36 cellular contexts compared by ENCODE assay signal in genomic region chr9:123211081-123211480, GRCh38.
"Had no signal": no experiment of that assay in that cellular context is flagged by ENCODE, and none has a peak within 500 bp of the region (broad histone marks: within the 10 kb centered on the region; RNA-seq: fewer than 3 reads in every experiment).

No MANE protein-coding gene starts in this region.

- DNase-seq: activated B cell treated with CpG ODN at 0.5 μM for 24 hours; activated CD4-positive, alpha-beta memory T cell treated with anti-CD3 and anti-CD28 coated beads for 36 hours; activated CD4-positive, alpha-beta T cell treated with anti-CD3 and anti-CD28 coated beads for 4 hours; activated CD4-positive, alpha-beta T cell treated with anti-CD3 and anti-CD28 coated beads, Interleukin-2, amount 10 ng/mL, durations not matched to agents 24 days and 14 days; activated CD4-positive, alpha-beta T cell treated with anti-CD3 and anti-CD28 coated beads, Interleukin-2, amount 50 U/mL, for 1 hour; activated CD4-positive, alpha-beta T cell treated with anti-CD3 and anti-CD28 coated beads, Interleukin-2, amount 50 U/mL, for 4 hours; activated CD4-positive, CD25-positive, alpha-beta regulatory T cell treated with anti-CD3 and anti-CD28 coated beads, Interleukin-2, amount 50 U/mL, for 72 hours; activated CD8-positive, alpha-beta memory T cell treated with anti-CD3 and anti-CD28 coated beads, Interleukin-2, amount 50 U/mL, for 4 hours; activated CD8-positive, alpha-beta T cell treated with anti-CD3 and anti-CD28 coated beads for 36 hours; activated effector memory CD4-positive, alpha-beta T cell treated with anti-CD3 and anti-CD28 coated beads, Interleukin-2, amount 50 U/mL, for 16 hours; activated gamma-delta T cell treated with Interleukin-2 at 50 U/mL for 16 hours; activated naive CD4-positive, alpha-beta T cell; activated naive CD4-positive, alpha-beta T cell treated with anti-CD3 and anti-CD28 coated beads for 36 hours; activated naive CD4-positive, alpha-beta T cell treated with anti-CD3 and anti-CD28 coated beads, Interleukin-2, amount 50 U/mL, for 16 hours; activated naive CD8-positive, alpha-beta T cell treated with anti-CD3 and anti-CD28 coated beads for 36 hours; activated T-cell treated with anti-CD3 and anti-CD28 coated beads for 4 hours; activated T-cell treated with anti-CD3 and anti-CD28 coated beads, Interleukin-2, amount 50 U/mL, for 1 hour; activated T-cell treated with anti-CD3 and anti-CD28 coated beads, Interleukin-2, amount 50 U/mL, for 4 hours; activated T-cell treated with anti-CD3 and anti-CD28 coated beads, Interleukin-2, amount 50 U/mL, for 72 hours; adrenal gland; amniotic stem cell; aorta; body of pancreas; brain microvascular endothelial cell; central memory CD4-positive, alpha-beta T cell; T-helper 2 cell; T-helper 9 cell had no signal

- H3K36me3 ChIP-seq: adrenal gland, brain microvascular endothelial cell, breast epithelium had no signal

- H3K4me3 ChIP-seq: adrenal gland, body of pancreas, breast epithelium had no signal

- ATAC-seq: activated CD8-positive, alpha-beta T cell treated with anti-CD3 and anti-CD28 coated beads for 36 hours; activated naive CD4-positive, alpha-beta T cell treated with anti-CD3 and anti-CD28 coated beads, Interleukin-2, amount 50 U/mL, for 72 hours; activated T-cell treated with anti-CD3 and anti-CD28 coated beads, Interleukin-2, amount 50 U/mL, for 4 hours; activated T-cell treated with anti-CD3 and anti-CD28 coated beads, Interleukin-2, amount 50 U/mL, for 72 hours; activated T-helper 17 cell treated with anti-CD3 and anti-CD28 coated beads, Interleukin-2, amount 50 U/mL, for 72 hours; body of pancreas had no signal

- H3K4me1 Mint-ChIP-seq: activated CD4-positive, alpha-beta T cell treated with anti-CD3 and anti-CD28 coated beads, Interleukin-2, amount 10 ng/mL, durations not matched to agents 24 days and 14 days had no signal

- FAIRE-seq: astrocyte, TTC549 had no signal

- H3K9me3 Mint-ChIP-seq: activated B cell treated with CpG ODN at 0.5 μM for 24 hours; activated CD4-positive, alpha-beta memory T cell treated with anti-CD3 and anti-CD28 coated beads for 36 hours; activated CD4-positive, alpha-beta T cell treated with anti-CD3 and anti-CD28 coated beads, Interleukin-2, amount 10 ng/mL, durations not matched to agents 24 days and 14 days; activated CD8-positive, alpha-beta T cell treated with anti-CD3 and anti-CD28 coated beads for 36 hours; activated naive CD4-positive, alpha-beta T cell treated with anti-CD3 and anti-CD28 coated beads for 36 hours; activated naive CD4-positive, alpha-beta T cell treated with anti-CD3 and anti-CD28 coated beads, Interleukin-2, amount 50 U/mL, for 72 hours; activated naive CD8-positive, alpha-beta T cell treated with anti-CD3 and anti-CD28 coated beads for 36 hours; activated T-cell treated with anti-CD3 and anti-CD28 coated beads, Interleukin-2, amount 50 U/mL, for 4 hours; activated T-cell treated with anti-CD3 and anti-CD28 coated beads, Interleukin-2, amount 50 U/mL, for 72 hours; activated T-helper 1 cell treated with anti-CD3 and anti-CD28 coated beads, Interleukin-12 subunit alpha, Interleukin-12 subunit beta, Interleukin-2, Interleukin-4 antibody, amounts not matched to agents 30 ng/mL and 10 ng/mL and 1 ng/mL, durations not matched to agents 14 hours and 24 hours and 36 hours; activated T-helper 17 cell treated with anti-CD3 and anti-CD28 coated beads, Interleukin-2, amount 50 U/mL, for 72 hours; T-helper 1 cell treated with Interleukin-12 subunit alpha and Interleukin-12 subunit beta and Interleukin-4 antibody, amounts not matched to agents 30 μg/mL and 1 μg/mL, for 36 hours; T-helper 2 cell treated with Interferon-gamma antibody and Interleukin-4, amounts not matched to agents 5 μg/mL and 100 μg/mL, for 36 hours had no signal

- H3K36me3 Mint-ChIP-seq: activated CD4-positive, alpha-beta memory T cell treated with anti-CD3 and anti-CD28 coated beads for 36 hours; activated naive CD4-positive, alpha-beta T cell treated with anti-CD3 and anti-CD28 coated beads, Interleukin-2, amount 50 U/mL, for 72 hours had no signal

- H3K27ac ChIP-seq: adrenal gland, body of pancreas, brain microvascular endothelial cell, breast epithelium, VCaP had no signal

- H3K9me3 ChIP-seq: adrenal gland, body of pancreas, breast epithelium had no signal

- H3K4me1 ChIP-seq: adrenal gland, body of pancreas, breast epithelium had no signal

- H3K27me3 ChIP-seq: adrenal gland, body of pancreas, brain microvascular endothelial cell, breast epithelium had no signal

- H3K27me3 Mint-ChIP-seq: activated B cell treated with CpG ODN at 0.5 μM for 24 hours; activated CD4-positive, alpha-beta memory T cell treated with anti-CD3 and anti-CD28 coated beads for 36 hours; activated CD4-positive, alpha-beta T cell treated with anti-CD3 and anti-CD28 coated beads, Interleukin-2, amount 10 ng/mL, durations not matched to agents 24 days and 14 days; activated CD8-positive, alpha-beta T cell treated with anti-CD3 and anti-CD28 coated beads for 36 hours; activated naive CD8-positive, alpha-beta T cell treated with anti-CD3 and anti-CD28 coated beads for 36 hours; activated T-helper 17 cell treated with anti-CD3 and anti-CD28 coated beads, Interleukin-2, amount 50 U/mL, for 72 hours had no signal

- H3K4me3 Mint-ChIP-seq: activated B cell treated with CpG ODN at 0.5 μM for 24 hours; activated CD4-positive, alpha-beta memory T cell treated with anti-CD3 and anti-CD28 coated beads for 36 hours; activated CD4-positive, alpha-beta T cell treated with anti-CD3 and anti-CD28 coated beads, Interleukin-2, amount 10 ng/mL, durations not matched to agents 24 days and 14 days; activated CD8-positive, alpha-beta T cell treated with anti-CD3 and anti-CD28 coated beads for 36 hours; activated naive CD4-positive, alpha-beta T cell treated with anti-CD3 and anti-CD28 coated beads for 36 hours; activated naive CD8-positive, alpha-beta T cell treated with anti-CD3 and anti-CD28 coated beads for 36 hours; activated T-cell treated with anti-CD3 and anti-CD28 coated beads, Interleukin-2, amount 50 U/mL, for 4 hours; activated T-cell treated with anti-CD3 and anti-CD28 coated beads, Interleukin-2, amount 50 U/mL, for 72 hours; activated T-helper 1 cell treated with anti-CD3 and anti-CD28 coated beads, Interleukin-12 subunit alpha, Interleukin-12 subunit beta, Interleukin-2, Interleukin-4 antibody, amounts not matched to agents 30 ng/mL and 10 ng/mL and 1 ng/mL, durations not matched to agents 14 hours and 24 hours and 36 hours; activated T-helper 17 cell treated with anti-CD3 and anti-CD28 coated beads, Interleukin-2, amount 50 U/mL, for 72 hours; T-helper 1 cell treated with Interleukin-12 subunit alpha and Interleukin-12 subunit beta and Interleukin-4 antibody, amounts not matched to agents 30 μg/mL and 1 μg/mL, for 36 hours; T-helper 2 cell treated with Interferon-gamma antibody and Interleukin-4, amounts not matched to agents 5 μg/mL and 100 μg/mL, for 36 hours had no signal

- H3K27ac Mint-ChIP-seq: activated B cell treated with CpG ODN at 0.5 μM for 24 hours; activated CD4-positive, alpha-beta memory T cell treated with anti-CD3 and anti-CD28 coated beads for 36 hours; activated CD4-positive, alpha-beta T cell treated with anti-CD3 and anti-CD28 coated beads, Interleukin-2, amount 10 ng/mL, durations not matched to agents 24 days and 14 days; activated CD8-positive, alpha-beta T cell treated with anti-CD3 and anti-CD28 coated beads for 36 hours; activated naive CD4-positive, alpha-beta T cell treated with anti-CD3 and anti-CD28 coated beads for 36 hours; activated naive CD4-positive, alpha-beta T cell treated with anti-CD3 and anti-CD28 coated beads, Interleukin-2, amount 50 U/mL, for 72 hours; activated naive CD8-positive, alpha-beta T cell treated with anti-CD3 and anti-CD28 coated beads for 36 hours; activated T-cell treated with anti-CD3 and anti-CD28 coated beads, Interleukin-2, amount 50 U/mL, for 72 hours; activated T-helper 1 cell treated with anti-CD3 and anti-CD28 coated beads, Interleukin-12 subunit alpha, Interleukin-12 subunit beta, Interleukin-2, Interleukin-4 antibody, amounts not matched to agents 30 ng/mL and 10 ng/mL and 1 ng/mL, durations not matched to agents 14 hours and 24 hours and 36 hours; activated T-helper 17 cell treated with anti-CD3 and anti-CD28 coated beads, Interleukin-2, amount 50 U/mL, for 72 hours; T-helper 1 cell treated with Interleukin-12 subunit alpha and Interleukin-12 subunit beta and Interleukin-4 antibody, amounts not matched to agents 30 μg/mL and 1 μg/mL, for 36 hours; T-helper 2 cell treated with Interferon-gamma antibody and Interleukin-4, amounts not matched to agents 5 μg/mL and 100 μg/mL, for 36 hours had no signal
